Comparison of ENCODE assay signal across 8 cellular contexts in the genomic region with DNA sequence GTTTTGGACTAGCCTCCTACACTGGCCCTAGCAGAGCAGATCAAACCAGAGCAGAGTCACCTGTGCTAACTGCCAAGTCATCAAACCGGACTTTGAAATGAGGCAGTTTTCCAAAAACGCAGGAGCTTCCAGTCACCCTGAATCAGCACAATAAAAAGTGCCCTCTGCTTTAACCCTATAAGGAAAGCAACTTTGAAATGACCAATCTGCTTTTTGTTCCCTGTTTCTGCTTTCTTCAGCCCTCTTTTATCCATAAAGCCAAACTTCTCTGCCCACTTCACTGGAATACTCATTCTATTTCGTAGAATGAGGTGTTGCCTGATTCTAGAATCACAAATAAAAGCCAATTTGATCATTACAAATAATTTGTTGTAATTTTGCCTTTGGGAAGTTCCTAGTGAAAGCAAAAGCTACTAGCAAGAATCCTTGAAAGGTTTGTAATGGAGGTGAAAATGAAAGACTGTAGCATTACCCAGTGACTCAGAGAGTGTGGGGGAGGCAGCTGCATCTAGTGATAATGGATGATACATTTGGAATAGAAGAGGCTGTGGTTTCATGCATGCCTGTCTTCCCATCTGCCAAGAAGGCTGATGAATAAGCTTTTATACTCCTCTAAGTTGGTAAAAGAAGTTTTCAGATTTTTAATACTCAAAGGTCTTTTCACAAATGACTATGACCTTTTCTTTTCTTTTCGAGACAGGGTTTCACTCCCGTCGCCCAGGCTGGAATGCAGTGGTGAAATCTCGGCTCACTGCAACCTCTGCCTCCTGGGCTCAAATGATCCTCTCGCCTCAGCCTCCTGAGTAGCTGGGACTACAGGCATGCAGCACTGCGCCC. TPM values are rescaled to one million over a fixed set of nuclear protein-coding genes. Genes with fewer than 3 reads are reported as not detected.
DNase-seq lines count a peak whose midpoint lies in the region; ATAC-seq and TF ChIP-seq lines count a peak whose summit lies in the region.

No MANE protein-coding gene starts in this region.

- peaks cover 21% of the 10 kb centered on the region for H3K4me1 ChIP-seq in BLaER1

- TF ChIP-seq CTCF in dorsolateral prefrontal cortex (IDR thresholded peaks at IDR 0.05 in 54 of 56, conservative IDR thresholded peaks at IDR 0.05 in 2 of 56; ENCODE audit: low read depth in 1 of 56, partially characterized antibody in 56 of 56): no peak

- no peak for ATAC-seq in GM18511 (IDR thresholded peaks at IDR 0.05; ENCODE audit: unreplicated experiment)
- no peak for ATAC-seq in GM21529 (IDR thresholded peaks at IDR 0.05; ENCODE audit: unreplicated experiment)
- no peak for ATAC-seq in HG03342 (IDR thresholded peaks at IDR 0.05; ENCODE audit: unreplicated experiment)

- no peaks in the 10 kb centered on the region for H3K36me3 ChIP-seq in BLaER1

- DNase-seq in MV-4-11 (lab: John Stamatoyannopoulos, UW): peak; percentile 10
- DNase-seq in dorsolateral prefrontal cortex: peak in 1 of 10 donors; percentile 70
- DNase-seq in myocyte (ENCODE audit: low read depth): peak; percentile 91
- no peak for DNase-seq in G401 (ENCODE audit: low spot score)

- H3K4me3 ChIP-seq in BLaER1 (no peak overlapping the region), dorsolateral prefrontal cortex (peak overlapping the region in 3 of 59 donors; percentile 3 to 20 (median 12))

- in situ Hi-C loops in G401 (cut with HindIII; ENCODE audit: low sequenced_read_pairs): no loop called here

- no peaks in the 10 kb centered on the region for H3K9me3 ChIP-seq in BLaER1

- H3K4me2 ChIP-seq in BLaER1: 0 out of 2 replicates have a peak overlapping the region, but pooled peaks have one; percentile 6

- intact Hi-C loops in dorsolateral prefrontal cortex (cut with DNase I): no loop called here

- no peaks in the 10 kb centered on the region for H4K20me1 ChIP-seq in BLaER1

- H3K27ac ChIP-seq in BLaER1: no peak overlapping the region
- H3K27ac ChIP-seq in dorsolateral prefrontal cortex: peak overlapping the region in 47 of 59 donors; percentile 4 to 81 (median 53)

- no peak overlapping the region for H3K9ac ChIP-seq in BLaER1

- H3K27me3 ChIP-seq in BLaER1 (no peaks in the 10 kb centered on the region), dorsolateral prefrontal cortex (no peaks in the 10 kb centered on the region)

RNA-seq across cellular contexts. Expression of a gene that starts 14.9 kb away (rescaled TPM):
- total RNA-seq in dorsolateral prefrontal cortex: 10 to 100 TPM in 5 of 120 experiments, 1 to 10 TPM in 115; 1.5 to 13.9 (median 4.7) TPM
- not detected in 2 replicates for total RNA-seq in myocyte
- 0.29 TPM for polyA plus RNA-seq in myocyte (2012)
- 2.6 and 3.5 TPM in 2 replicates for total RNA-seq in G401 (2014; rRNA removed; shearing (Covaris generic))

RNA-seq across cellular contexts. Expression of a gene that starts 18.1 kb away (rescaled TPM):
- 10 to 100 TPM in 3 of 120 experiments, 1 to 10 TPM in 115, under 1 TPM in 2; 0.75 to 11.9 (median 3.8) TPM for total RNA-seq in dorsolateral prefrontal cortex
- total RNA-seq in myocyte: 0.37 and 1.5 TPM in 2 replicates
- polyA plus RNA-seq in myocyte (2012): 2.8 TPM
- total RNA-seq in G401 (2014; rRNA removed; shearing (Covaris generic)): not detected in 2 replicates

RNA-seq across cellular contexts. Expression of a gene that starts 33.8 kb away (rescaled TPM):
- total RNA-seq in dorsolateral prefrontal cortex: under 1 TPM in 7 of 120 experiments, not detected in 113; 0.44 to 0.88 (median 0.59) TPM
- not detected in 2 replicates for total RNA-seq in myocyte
- polyA plus RNA-seq in myocyte (2012): 0.08 TPM
- total RNA-seq in G401 (2014; rRNA removed; shearing (Covaris generic)): not detected in 2 replicates

RNA-seq across cellular contexts. Expression of a gene that starts 53.9 kb away (rescaled TPM):
- total RNA-seq in dorsolateral prefrontal cortex (not detected), myocyte (not detected in 2 replicates)
- polyA plus RNA-seq in myocyte (2012): not detected
- total RNA-seq in G401 (2014; rRNA removed; shearing (Covaris generic)): not detected in 2 replicates
